ENCODE assay signal across 1 cellular context in the genomic region with DNA sequence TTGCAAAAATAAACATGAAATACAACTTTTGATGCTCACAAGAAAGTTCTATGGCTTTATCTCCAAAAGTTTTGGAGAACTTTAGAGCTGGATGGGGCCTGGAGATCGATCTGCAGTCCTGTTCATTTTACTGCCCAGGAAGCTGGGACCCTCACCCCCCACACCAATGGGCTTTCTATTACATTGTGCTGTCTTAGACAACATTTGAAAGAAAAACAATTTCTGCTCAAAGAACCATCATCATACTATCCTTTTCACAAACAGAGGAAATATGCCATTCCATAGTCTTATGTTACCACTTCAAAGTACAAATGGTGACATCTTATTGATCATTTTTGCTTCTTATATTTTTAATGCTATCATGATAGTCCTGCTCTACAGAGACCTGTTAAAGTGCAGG.
TF ChIP-seq lines count a peak whose summit lies in the region.

No MANE protein-coding gene starts in this region.

TF ChIP-seq in HEK293T, 16 proteins besides CTCF, POLR2A, EP300 and RAD21 (continued from another document):
- no peak for TF ChIP-seq SUZ12 (IDR thresholded peaks at IDR 0.05)
- no peak for TF ChIP-seq ARNT (IDR thresholded peaks at IDR 0.05)
- no peak for TF ChIP-seq FOXM1 (IDR thresholded peaks at IDR 0.05; ENCODE audit: borderline replicate concordance)
TF ChIP-seq in HEK293T: peak in this region for 0.
